Comparison of ENCODE assay signal across 1 cellular context in genomic region chr17:8189711-8190477, GRCh38.
TF ChIP-seq lines count a peak whose summit lies in the region.

BORCS6 (minus strand) TSS chr17:8190180; CDS start chr17:8190140, 40 bp downstream.

TF ChIP-seq in WTC11, 78 proteins besides CTCF, POLR2A, EP300 and RAD21 (continued from another document):
- TF ChIP-seq ZNF425 (CRISPR knock-in tag; conservative IDR thresholded peaks at IDR 0.05) (no peak), ERG (CRISPR knock-in tag; IDR thresholded peaks at IDR 0.05) (no peak), ELF4 (CRISPR knock-in tag; IDR thresholded peaks at IDR 0.05; ENCODE audit: low read depth) (no peak), FOXK1 (CRISPR knock-in tag; IDR thresholded peaks at IDR 0.05) (0 out of 2 replicates have a peak, but pooled peaks have one; percentile 36), MYBL2 (CRISPR knock-in tag; IDR thresholded peaks at IDR 0.05) (peak; percentile 65; the same call in 1 of the 2 replicates), ARID4B (CRISPR knock-in tag; IDR thresholded peaks at IDR 0.05; ENCODE audit: borderline replicate concordance) (no peak), ZNF416 (CRISPR knock-in tag; IDR thresholded peaks at IDR 0.05) (no peak), IRF1 (CRISPR knock-in tag; IDR thresholded peaks at IDR 0.05) (no peak), GABPB1 (CRISPR knock-in tag; IDR thresholded peaks at IDR 0.05) (no peak), PRDM15 (CRISPR knock-in tag; IDR thresholded peaks at IDR 0.05) (peak; percentile 9; the same call in 1 of the 2 replicates), ZNF396 (CRISPR knock-in tag; IDR thresholded peaks at IDR 0.05; ENCODE audit: borderline replicate concordance) (no peak), SP1 (CRISPR knock-in tag; conservative IDR thresholded peaks at IDR 0.05) (peak; percentile 82), JUN (CRISPR knock-in tag; IDR thresholded peaks at IDR 0.05) (no peak), ZBTB43 (CRISPR knock-in tag; IDR thresholded peaks at IDR 0.05) (0 out of 2 replicates have a peak, but pooled peaks have one; percentile 41), ZNF671 (CRISPR knock-in tag; IDR thresholded peaks at IDR 0.05) (no peak), NR3C1 (CRISPR knock-in tag; conservative IDR thresholded peaks at IDR 0.05; ENCODE audit: low read depth) (no peak), GRHL2 (CRISPR knock-in tag; IDR thresholded peaks at IDR 0.05; ENCODE audit: insufficient replicate concordance, severe bottlenecking) (no peak), AFF4 (CRISPR knock-in tag; IDR thresholded peaks at IDR 0.05; ENCODE audit: borderline replicate concordance) (no peak), TP53 (CRISPR knock-in tag; IDR thresholded peaks at IDR 0.05) (no peak)
